In the genomic region with DNA sequence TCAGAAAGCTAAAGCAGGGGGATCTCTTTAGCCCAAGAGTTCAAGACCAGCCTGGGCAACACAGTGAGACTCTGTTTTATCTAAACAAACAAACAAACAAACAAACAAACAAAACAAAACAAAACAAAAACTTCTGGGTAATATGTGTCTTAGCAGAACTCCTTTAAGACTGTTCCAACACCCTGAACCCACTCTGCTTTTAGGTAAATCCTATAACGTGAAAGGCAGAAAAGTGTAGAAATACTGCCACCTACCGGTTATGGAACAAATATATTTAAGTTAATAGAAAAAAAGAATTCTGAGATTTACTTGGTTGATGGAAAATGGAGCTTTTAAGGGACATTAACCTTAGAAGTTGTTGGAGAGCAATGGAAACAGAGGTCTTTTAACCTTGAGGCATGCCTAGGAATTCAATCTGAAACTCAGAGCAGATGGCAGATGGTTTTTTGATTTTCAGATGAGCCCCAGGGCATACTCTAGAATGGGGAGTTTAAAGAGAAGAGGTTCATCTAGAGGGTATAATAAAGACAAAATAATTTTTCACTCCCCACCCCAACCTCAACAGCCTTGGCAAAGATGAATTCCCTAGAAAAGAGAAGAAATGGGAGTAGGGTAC, we compare ENCODE assay signal across 9 cellular contexts. TPM values are rescaled to one million over a fixed set of nuclear protein-coding genes. Genes with fewer than 3 reads are reported as not detected.
A peak's percentile ranks its signal among the peaks of the same experiment; 100 is the strongest.
DNase-seq lines count a peak whose midpoint lies in the region; ATAC-seq and TF ChIP-seq lines count a peak whose summit lies in the region.
"Had no signal": no experiment of that assay in that cellular context is flagged by ENCODE, and none has a peak within 500 bp of the region (broad histone marks: within the 10 kb centered on the region; RNA-seq: fewer than 3 reads in every experiment).

No MANE protein-coding gene starts in this region.

- no peaks in the 10 kb centered on the region for H4K20me1 ChIP-seq in SU-DHL-6 (ENCODE audit: low read depth, low read length)

- peaks cover 2% of the 10 kb centered on the region for H3K27me3 Mint-ChIP-seq in activated CD8-positive, alpha-beta memory T cell treated with anti-CD3 and anti-CD28 coated beads, Interleukin-2, amount 10 ng/mL, durations not matched to agents 7 days and 5 days
- H3K27me3 Mint-ChIP-seq: activated naive CD8-positive, alpha-beta T cell had no signal

- no peaks in the 10 kb centered on the region for H3K36me3 ChIP-seq in SU-DHL-6 (ENCODE audit: low read length)
- H3K36me3 ChIP-seq in prostate gland = no peaks in the 10 kb centered on the region

- H3K36me3 Mint-ChIP-seq in activated CD8-positive, alpha-beta memory T cell treated with anti-CD3 and anti-CD28 coated beads, Interleukin-2, amount 10 ng/mL, durations not matched to agents 7 days and 5 days = no peaks in the 10 kb centered on the region

- CTCF ChIA-PET in activated CD8-positive, alpha-beta memory T cell treated with anti-CD3 and anti-CD28 coated beads, Interleukin-2, amount 10 ng/mL, durations not matched to agents 7 days and 5 days (lab: Charles Lee) = interaction anchor here (0.6 to 4.4 kb wide), 18 partner anchors 8 to 521 kb away, joined by 3 to 57 read pairs (median 3); partner anchors contain the start of gene FNDC1

- TF ChIP-seq POLR2A in prostate gland (IDR thresholded peaks at IDR 0.05) = no peak

- WGBS in right cardiac atrium = 0% methylated on average over 2 of the region's 2 CpGs
- 0% methylated on average over 2 of the region's 2 CpGs for WGBS in prostate gland

- H3K9me2 ChIP-seq in SU-DHL-6 (replicated peaks; ENCODE audit: insufficient read depth, low read length) = no peaks in the 10 kb centered on the region

- H3K27ac Mint-ChIP-seq in activated CD8-positive, alpha-beta memory T cell treated with anti-CD3 and anti-CD28 coated beads, Interleukin-2, amount 10 ng/mL, durations not matched to agents 7 days and 5 days = no peak overlapping the region
- H3K27ac Mint-ChIP-seq: activated naive CD8-positive, alpha-beta T cell had no signal

- no peak for DNase-seq in Right ventricle myocardium superior
- no peak for DNase-seq in right cardiac atrium
- DNase-seq in NCI-H146 treated with DMSO at 0.1 percent for 48 hours (lab: John Stamatoyannopoulos, UW; ENCODE audit: unreplicated experiment) = peak; percentile 37
- DNase-seq in foreskin fibroblast = peak; percentile 20 to 72
- no peak for DNase-seq in prostate gland (ENCODE audit: low spot score)
- no peak for DNase-seq in activated CD8-positive, alpha-beta memory T cell treated with anti-CD3 and anti-CD28 coated beads, Interleukin-2, amount 10 ng/mL, durations not matched to agents 7 days and 5 days

- no peaks in the 10 kb centered on the region for H3K9me3 ChIP-seq in right cardiac atrium (ENCODE audit: control insufficient read depth, low read length)
- no peaks in the 10 kb centered on the region for H3K9me3 ChIP-seq in SU-DHL-6 (ENCODE audit: insufficient read depth, low read length)
- no peaks in the 10 kb centered on the region for H3K9me3 ChIP-seq in prostate gland

- TF ChIP-seq CTCF in SU-DHL-6 (IDR thresholded peaks at IDR 0.05; ENCODE audit: insufficient read depth, low read length, poor library complexity, severe bottlenecking) (peak; percentile 39), foreskin fibroblast (IDR thresholded peaks at IDR 0.05; ENCODE audit: low read depth, low read length) (peak; percentile 25), prostate gland (IDR thresholded peaks at IDR 0.05) (peak; percentile 43 to 66 (median 53))

- H3K9ac ChIP-seq in SU-DHL-6 (ENCODE audit: low read length) = no peak overlapping the region

- peak; percentile 71 for ATAC-seq in Right ventricle myocardium superior (ENCODE audit: poor library complexity)
- no peak for ATAC-seq in right cardiac atrium
- no peak for ATAC-seq in GM21367 (IDR thresholded peaks at IDR 0.05; ENCODE audit: unreplicated experiment)
- ATAC-seq in activated CD8-positive, alpha-beta memory T cell treated with anti-CD3 and anti-CD28 coated beads, Interleukin-2, amount 10 ng/mL, durations not matched to agents 7 days and 5 days = no peak

- H2AFZ ChIP-seq in SU-DHL-6 (ENCODE audit: low read depth, low read length, severe bottlenecking) = no peak overlapping the region

- no peaks in the 10 kb centered on the region for H3K4me1 Mint-ChIP-seq in activated CD8-positive, alpha-beta memory T cell treated with anti-CD3 and anti-CD28 coated beads, Interleukin-2, amount 10 ng/mL, durations not matched to agents 7 days and 5 days

- no peak overlapping the region for H3K4me3 Mint-ChIP-seq in activated CD8-positive, alpha-beta memory T cell treated with anti-CD3 and anti-CD28 coated beads, Interleukin-2, amount 10 ng/mL, durations not matched to agents 7 days and 5 days
- H3K4me3 Mint-ChIP-seq: activated naive CD8-positive, alpha-beta T cell had no signal

- no peak overlapping the region for H3K27ac ChIP-seq in right cardiac atrium (ENCODE audit: low read length)
- H3K27ac ChIP-seq in SU-DHL-6 (ENCODE audit: low read depth, low read length) = no peak overlapping the region
- H3K27ac ChIP-seq in prostate gland = no peak overlapping the region

- H3K4me1 ChIP-seq in right cardiac atrium (ENCODE audit: control insufficient read depth, insufficient read depth, low read length) (no peaks in the 10 kb centered on the region), prostate gland (replicated peaks) (no peaks in the 10 kb centered on the region)

- H3K4me2 ChIP-seq in SU-DHL-6 (ENCODE audit: low read depth, low read length, poor library complexity, severe bottlenecking) = no peak overlapping the region

- H3K27me3 ChIP-seq in right cardiac atrium (ENCODE audit: control insufficient read depth, insufficient read depth) = no peaks in the 10 kb centered on the region
- no peaks in the 10 kb centered on the region for H3K27me3 ChIP-seq in SU-DHL-6 (ENCODE audit: low read length)
- no peaks in the 10 kb centered on the region for H3K27me3 ChIP-seq in prostate gland (replicated peaks; ENCODE audit: insufficient read depth)

- intact Hi-C loops in Right ventricle myocardium superior (cut with DNase I) = no loop called here
- intact Hi-C loops in right cardiac atrium (cut with DNase I) = loop anchor here (5.0 to 10.0 kb wide), 2 partner anchors 480 to 482 kb away; no protein-coding TSS in a partner anchor
- intact Hi-C loops in prostate gland (cut with DNase I) = loop anchor here (2.0 to 10.0 kb wide), 2 partner anchors 400 to 480 kb away; no protein-coding TSS in a partner anchor

- no peaks in the 10 kb centered on the region for H3F3A ChIP-seq in SU-DHL-6 (ENCODE audit: insufficient read depth)

- H3K4me3 ChIP-seq in right cardiac atrium (ENCODE audit: low read length) = no peak overlapping the region
- H3K4me3 ChIP-seq in SU-DHL-6 (ENCODE audit: insufficient read depth, low read length, poor library complexity, severe bottlenecking) = no peak overlapping the region
- H3K4me3 ChIP-seq in foreskin fibroblast (ENCODE audit: low read depth in 1 of 2, low read length in 2 of 2) = no peak overlapping the region
- H3K4me3 ChIP-seq in prostate gland = no peak overlapping the region

- no peaks in the 10 kb centered on the region for H3K9me3 Mint-ChIP-seq in activated CD8-positive, alpha-beta memory T cell treated with anti-CD3 and anti-CD28 coated beads, Interleukin-2, amount 10 ng/mL, durations not matched to agents 7 days and 5 days (ENCODE audit: low read depth)

- no peaks in the 10 kb centered on the region for H3K79me2 ChIP-seq in SU-DHL-6 (ENCODE audit: insufficient read depth, low read length)

RNA-seq across cellular contexts. Expression of gene SOD2, which starts 38.5 kb away (rescaled TPM):
- total RNA-seq in Right ventricle myocardium superior (1,058 TPM), right cardiac atrium (100 to 1,000 TPM; 542 to 606 (median 589) TPM), prostate gland (100 to 1,000 TPM; 196 to 285 TPM)
- 341 TPM for polyA plus RNA-seq in right cardiac atrium
- 10 to 100 TPM; 47.8 to 50.2 TPM for total RNA-seq in activated CD8-positive, alpha-beta memory T cell treated with anti-CD3 and anti-CD28 coated beads, Interleukin-2, amount 10 ng/mL, durations not matched to agents 7 days and 5 days

Comparison
In these comparisons a context has a peak if more than half of its experiments do, and no peak if none do; other contexts are left out.
1. DNase-seq: peak in NCI-H146 treated with DMSO at 0.1 percent for 48 hours (single experiment) and foreskin fibroblast (2 of 2); none in Right ventricle myocardium superior (single experiment), right cardiac atrium (0 of 3), prostate gland (single experiment) and activated CD8-positive, alpha-beta memory T cell treated with anti-CD3 and anti-CD28 coated beads, Interleukin-2, amount 10 ng/mL, durations not matched to agents 7 days and 5 days (single experiment).
2. Peak in every context shown above with its lines, with median percentiles within 50 percentile points of each other: CTCF ChIP-seq.